1 cellular context compared by ENCODE assay signal in genomic region chr19:1850809-1851544, GRCh38.
TF ChIP-seq lines count a peak whose summit lies in the region.

No MANE protein-coding gene starts in this region.

TF ChIP-seq in HepG2, 621 proteins besides CTCF, POLR2A, EP300 and RAD21:
- TF ChIP-seq ZBTB33 (CRISPR knock-in tag; IDR thresholded peaks at IDR 0.05) (peak; percentile 84; the same call in 1 of the 2 replicates), AGO2 (optimal IDR thresholded peaks at IDR 0.05; ENCODE audit: low read depth, low read length) (peak; percentile 50), ZFP36 (IDR thresholded peaks at IDR 0.05; ENCODE audit: borderline replicate concordance, low read depth, low read length, partially characterized antibody) (peak; percentile 57), ADNP (CRISPR knock-in tag; IDR thresholded peaks at IDR 0.05) (0 out of 2 replicates have a peak, but pooled peaks have one; percentile 14), SAP130 (CRISPR knock-in tag; IDR thresholded peaks at IDR 0.05; ENCODE audit: low read depth) (no peak), ZMYM3 (CRISPR knock-in tag; IDR thresholded peaks at IDR 0.05) (peak; percentile 79)
